Comparison of ENCODE assay signal across 17 cellular contexts in genomic region chr10:89263531-89263930, GRCh38. TPM values are rescaled to one million over a fixed set of nuclear protein-coding genes. Genes with fewer than 3 reads are reported as not detected.
"Had no signal": no experiment of that assay in that cellular context is flagged by ENCODE, and none has a peak within 500 bp of the region (broad histone marks: within the 10 kb centered on the region; RNA-seq: fewer than 3 reads in every experiment).

No MANE protein-coding gene starts in this region.

- H3K27ac ChIP-seq: cardiac muscle cell, colonic mucosa, pancreas had no signal

- H3K4me3 Mint-ChIP-seq: activated CD4-positive, alpha-beta memory T cell treated with anti-CD3 and anti-CD28 coated beads for 36 hours; nephron progenitor cell; stimulated activated naive CD8-positive, alpha-beta T cell treated with anti-CD3 and anti-CD28 coated beads, Interleukin-15, amount 100 ng/mL, for 72 hours had no signal

- H3K4me3 ChIP-seq: cardiac muscle cell, colonic mucosa, heart left ventricle, pancreas, tibial nerve had no signal

- ATAC-seq: heart left ventricle; left lobe of liver; pancreas; stimulated activated naive CD8-positive, alpha-beta T cell treated with anti-CD3 and anti-CD28 coated beads, Interleukin-15, amount 100 ng/mL, for 72 hours had no signal

- H3K9me3 Mint-ChIP-seq: activated CD4-positive, alpha-beta memory T cell treated with anti-CD3 and anti-CD28 coated beads for 36 hours; nephron progenitor cell had no signal

- DNase-seq: activated CD4-positive, alpha-beta memory T cell treated with anti-CD3 and anti-CD28 coated beads for 36 hours; activated CD4-positive, CD25-positive, alpha-beta regulatory T cell treated with anti-CD3 and anti-CD28 coated beads, Interleukin-2, amount 50 U/mL, for 72 hours; activated naive CD4-positive, alpha-beta T cell; aorta; colonic mucosa; effector CD8-positive, alpha-beta T cell; foreskin melanocyte; heart left ventricle; islet precursor cell; nephron progenitor cell; pancreas; stimulated activated CD4-positive, alpha-beta T cell treated with anti-CD3 and anti-CD28 coated beads, Interleukin-4, amount 100 ng/mL, for 4 hours; stimulated activated naive CD8-positive, alpha-beta T cell treated with anti-CD3 and anti-CD28 coated beads, Interleukin-15, amount 100 ng/mL, for 72 hours; T-helper 2 cell had no signal

- H3K9me3 ChIP-seq: colonic mucosa, heart left ventricle, pancreas, tibial nerve had no signal

- H3K36me3 ChIP-seq: cardiac muscle cell, colonic mucosa, heart left ventricle, pancreas, tibial nerve had no signal

- H3K27me3 ChIP-seq: cardiac muscle cell, colonic mucosa, heart left ventricle, pancreas, tibial nerve had no signal

- H3K4me1 ChIP-seq: colonic mucosa had no signal

- H3K27ac Mint-ChIP-seq: activated CD4-positive, alpha-beta memory T cell treated with anti-CD3 and anti-CD28 coated beads for 36 hours; nephron progenitor cell; stimulated activated naive CD8-positive, alpha-beta T cell treated with anti-CD3 and anti-CD28 coated beads, Interleukin-15, amount 100 ng/mL, for 72 hours had no signal

- H3K27me3 Mint-ChIP-seq: activated CD4-positive, alpha-beta memory T cell treated with anti-CD3 and anti-CD28 coated beads for 36 hours had no signal

RNA-seq across cellular contexts. Expression of gene IFIT2, which starts 38.3 kb away (rescaled TPM):
- total RNA-seq: cardiac muscle cell had no signal

RNA-seq across cellular contexts. Expression of gene CH25H, which starts 56.4 kb away (rescaled TPM):
- total RNA-seq: cardiac muscle cell had no signal
- polyA plus RNA-seq: cardiac muscle cell had no signal
